In genomic region chr20:57087102-57087501, GRCh38 we compare ENCODE assay signal across 27 cellular contexts.
DNase-seq lines count a peak whose midpoint lies in the region; FAIRE-seq and TF ChIP-seq lines count a peak whose summit lies in the region.
"Had no signal": no experiment of that assay in that cellular context is flagged by ENCODE, and none has a peak within 500 bp of the region (broad histone marks: within the 10 kb centered on the region; RNA-seq: fewer than 3 reads in every experiment).

No MANE protein-coding gene starts in this region.

- H3K27me3 ChIP-seq in thyroid gland, result no peaks in the 10 kb centered on the region
- peaks cover 3% of the 10 kb centered on the region; the same call in 1 of the 2 replicates for H3K27me3 ChIP-seq in HAP-1 (ENCODE audit: low read depth)

- no peak overlapping the region for H3K27ac ChIP-seq in thyroid gland
- H3K27ac ChIP-seq: A549, brain microvascular endothelial cell, gastroesophageal sphincter, sigmoid colon, tibial artery had no signal

- no peak for FAIRE-seq in H54 (lab: Jason Lieb, UNC)
- FAIRE-seq: A549, GM12892 had no signal

- no peak for TF ChIP-seq POLR2A in thyroid gland (IDR thresholded peaks at IDR 0.05)
- no peak for TF ChIP-seq POLR2A in H54 (IDR thresholded peaks at IDR 0.05; ENCODE audit: low read depth, low read length)

- H3K36me3 Mint-ChIP-seq in chondrocyte (ENCODE audit: low read depth), result no peaks in the 10 kb centered on the region
- H3K36me3 Mint-ChIP-seq: natural killer cell had no signal

- DNase-seq in NCI-H748 (lab: John Stamatoyannopoulos, UW; ENCODE audit: unreplicated experiment) (peak; percentile 6), NCI-H748 treated with DMSO at 0.1 percent for 48 hours (lab: John Stamatoyannopoulos, UW) (no peak), NCI-H526 (lab: John Stamatoyannopoulos, UW) (peak; percentile 47 to 84), chondrocyte (ENCODE audit: low spot score) (peak; percentile 46), thyroid gland (peak; percentile 80 to 82), H54 (ENCODE audit: insufficient read length, low spot score) (no peak), HAP-1 (ENCODE audit: low spot score in 2 of 2) (no peak), activated T-cell treated with anti-CD3 and anti-CD28 coated beads for 4 hours (no peak)
- DNase-seq: activated naive CD4-positive, alpha-beta T cell treated with anti-CD3 and anti-CD28 coated beads, Interleukin-2, amount 50 U/mL, for 16 hours; brain microvascular endothelial cell; CD4-positive, alpha-beta T cell; HCEC 1CT; left cardiac atrium; natural killer cell; NCI-H1092; NCI-H187 treated with DMSO at 0.1 percent for 48 hours; NCI-H226; occipital lobe; sigmoid colon; stimulated activated CD4-positive, alpha-beta T cell treated with anti-CD3 and anti-CD28 coated beads, Interleukin-12 subunit alpha, Interleukin-12 subunit beta, amount 100 ng/mL, for 4 hours; stimulated activated CD4-positive, alpha-beta T cell treated with anti-CD3 and anti-CD28 coated beads, Interleukin-2, amount 100 ng/mL, for 48 hours; T-helper 2 cell; tibial artery had no signal

- H3K9me3 ChIP-seq in thyroid gland, result no peaks in the 10 kb centered on the region
- H3K9me3 ChIP-seq in HAP-1, result no peaks in the 10 kb centered on the region
- H3K9me3 ChIP-seq: A549, sigmoid colon, tibial artery had no signal

- no peak overlapping the region for H3K4me3 Mint-ChIP-seq in chondrocyte (ENCODE audit: unreplicated experiment)
- H3K4me3 Mint-ChIP-seq: CD4-positive, alpha-beta T cell; natural killer cell had no signal

- intact Hi-C loops in thyroid gland (cut with DNase I), result no loop called here

- TF ChIP-seq CTCF in chondrocyte (IDR thresholded peaks at IDR 0.05) (no peak), thyroid gland (IDR thresholded peaks at IDR 0.05) (peak in 1 of 6 experiments; percentile 24)

- H3K9me3 Mint-ChIP-seq in chondrocyte (ENCODE audit: low read depth), result no peaks in the 10 kb centered on the region
- H3K9me3 Mint-ChIP-seq: CD4-positive, alpha-beta T cell had no signal

- no peaks in the 10 kb centered on the region for H3K36me3 ChIP-seq in thyroid gland
- no peaks in the 10 kb centered on the region for H3K36me3 ChIP-seq in HAP-1 (replicated peaks)
- H3K36me3 ChIP-seq: brain microvascular endothelial cell, gastroesophageal sphincter, sigmoid colon, tibial artery had no signal

- WGBS in thyroid gland, 2 donors, result 38 to 46% methylated on average over 15 of the region's 16 CpGs

- peaks cover under 1% of the 10 kb centered on the region for H3K4me1 Mint-ChIP-seq in chondrocyte (ENCODE audit: low read depth)

- H3K4me3 ChIP-seq in thyroid gland (replicated peaks in 1 of 3) (no peak overlapping the region), HAP-1 (no peak overlapping the region)
- H3K4me3 ChIP-seq: A549, gastroesophageal sphincter, sigmoid colon, tibial artery had no signal

- in situ Hi-C loops in HAP-1 (cut with MboI; ENCODE audit: low sequenced_read_pairs), result loop anchor here (25.0 kb wide), 1 partner anchor 400 kb away; no protein-coding TSS in a partner anchor

- H3K4me1 ChIP-seq in thyroid gland, result no peaks in the 10 kb centered on the region
- no peaks in the 10 kb centered on the region; the same call in 1 of the 2 replicates for H3K4me1 ChIP-seq in HAP-1
- H3K4me1 ChIP-seq: A549 had no signal

- peaks cover 9% of the 10 kb centered on the region for H3K27me3 Mint-ChIP-seq in chondrocyte (ENCODE audit: low read depth)

- H3K27ac Mint-ChIP-seq in chondrocyte (ENCODE audit: unreplicated experiment), result no peak overlapping the region
- H3K27ac Mint-ChIP-seq: activated T-helper 2 cell treated with anti-CD3 and anti-CD28 coated beads, Interferon-gamma antibody, Interleukin-2, Interleukin-4, amounts not matched to agents 10 μg/mL and 5 μg/mL and 100 μg/mL, durations not matched to agents 14 hours and 24 hours and 36 hours; CD4-positive, alpha-beta T cell; natural killer cell had no signal

Comparison
In these comparisons a context has a peak if more than half of its experiments do, and no peak if none do; other contexts are left out.
1. DNase-seq: peak in NCI-H748 (single experiment), NCI-H526 (2 of 2), chondrocyte (single experiment) and thyroid gland (2 of 2); none in NCI-H748 treated with DMSO at 0.1 percent for 48 hours (single experiment), H54 (single experiment), HAP-1 (0 of 2) and activated T-cell treated with anti-CD3 and anti-CD28 coated beads for 4 hours (single experiment).